In the genomic region with DNA sequence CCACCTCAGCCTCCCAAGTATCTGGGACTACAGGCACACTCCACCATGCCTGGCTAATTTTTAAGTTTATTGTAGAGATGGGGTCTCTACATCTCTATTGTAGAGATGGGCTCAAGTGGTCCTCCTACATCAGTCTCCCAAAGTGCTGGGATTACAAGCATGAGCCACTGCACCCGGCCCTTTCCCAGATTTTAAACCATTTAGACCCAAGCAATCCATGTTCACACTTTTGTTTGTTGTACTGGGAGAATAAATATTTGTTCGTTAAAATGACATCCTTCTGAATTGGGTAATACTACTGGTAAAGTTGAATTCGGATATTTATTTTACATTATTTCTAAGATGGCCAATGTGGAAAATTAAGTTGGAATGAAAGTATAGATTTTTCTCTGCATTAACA, we compare ENCODE assay signal across 22 cellular contexts.
"Had no signal": no experiment of that assay in that cellular context is flagged by ENCODE, and none has a peak within 500 bp of the region (broad histone marks: within the 10 kb centered on the region; RNA-seq: fewer than 3 reads in every experiment).

No MANE protein-coding gene starts in this region.

- H3K9me3 ChIP-seq: esophagus squamous epithelium, gastrocnemius medialis, left ventricle myocardium inferior, lower lobe of right lung, mucosa of descending colon had no signal

- H3K4me3 ChIP-seq: coronary artery, dorsolateral prefrontal cortex, esophagus squamous epithelium, gastrocnemius medialis, heart right ventricle, left ventricle myocardium inferior, lower lobe of right lung, mucosa of descending colon had no signal

- ATAC-seq: esophagus mucosa, gastrocnemius medialis, heart right ventricle, left cardiac atrium, lower lobe of right lung, mucosa of descending colon had no signal

- DNase-seq: dermis blood vessel endothelial cell; dorsolateral prefrontal cortex; effector CD4-positive, alpha-beta T cell; effector memory CD4-positive, alpha-beta T cell; erythroblast; esophagus squamous epithelium; foreskin fibroblast; foreskin melanocyte; gastrocnemius medialis; glutamatergic neuron; head of caudate nucleus; heart right ventricle; hippocampal formation; left cardiac atrium; left ventricle myocardium inferior; lower lobe of right lung; mesenchymal stem cell; mucosa of descending colon; naive B cell had no signal

- H3K4me1 ChIP-seq: esophagus squamous epithelium, gastrocnemius medialis, heart right ventricle, left ventricle myocardium inferior, lower lobe of right lung had no signal

- H3K27ac ChIP-seq: coronary artery, dorsolateral prefrontal cortex, epithelial cell of prostate, esophagus squamous epithelium, gastrocnemius medialis, heart right ventricle, left ventricle myocardium inferior, lower lobe of right lung had no signal

- H3K27me3 ChIP-seq: dorsolateral prefrontal cortex, esophagus squamous epithelium, gastrocnemius medialis, heart right ventricle had no signal
